In the genomic region with DNA sequence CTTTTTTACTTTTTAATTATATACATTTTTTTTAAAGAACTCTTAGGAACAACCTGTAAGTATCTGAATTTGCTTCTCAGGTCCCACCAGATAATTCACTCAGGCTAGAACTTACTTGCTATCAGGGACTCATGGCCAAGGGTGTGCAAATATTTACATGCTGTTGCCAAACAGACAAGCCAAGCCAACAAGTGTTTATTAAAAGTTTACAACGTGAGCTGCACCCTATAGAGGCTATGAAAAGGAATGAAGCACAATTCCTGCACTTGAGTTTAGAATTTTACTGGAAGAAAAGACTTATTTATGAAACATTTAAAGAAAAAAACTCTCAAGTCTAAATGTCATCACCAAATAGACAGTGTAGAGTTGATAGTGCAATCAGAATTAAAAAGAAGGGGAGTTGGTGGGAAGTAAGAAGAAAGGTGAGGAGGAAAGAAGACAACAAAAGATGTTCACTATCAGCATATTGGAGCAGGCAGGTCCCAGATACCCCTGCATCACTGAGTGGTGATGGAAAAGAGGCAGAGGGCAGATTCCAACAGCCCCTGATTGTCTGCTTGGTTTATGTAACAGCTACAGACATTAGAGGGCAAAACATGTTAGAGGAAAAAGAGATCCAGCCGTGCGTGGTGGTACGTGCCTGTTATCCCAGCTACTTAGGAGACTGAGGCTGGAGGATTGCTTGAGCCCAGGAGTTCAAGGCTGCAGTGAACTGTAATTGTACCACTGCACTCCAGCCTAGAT, we compare ENCODE assay signal across 1 cellular context.
TF ChIP-seq lines count a peak whose summit lies in the region.

No MANE protein-coding gene starts in this region.

TF ChIP-seq in HepG2, 621 proteins besides CTCF, POLR2A, EP300 and RAD21 (continued from another document):
- no peak for TF ChIP-seq ZBTB7B (CRISPR knock-in tag; IDR thresholded peaks at IDR 0.05)
- no peak for TF ChIP-seq NFKBIZ (CRISPR knock-in tag; IDR thresholded peaks at IDR 0.05)
- TF ChIP-seq AGO1 (IDR thresholded peaks at IDR 0.05; ENCODE audit: low read depth, low read length, poor library complexity, severe bottlenecking), result no peak
- no peak for TF ChIP-seq ZNF337 (CRISPR knock-in tag; IDR thresholded peaks at IDR 0.05; ENCODE audit: borderline replicate concordance, low read depth)
- TF ChIP-seq PLRG1 (conservative IDR thresholded peaks at IDR 0.05), result no peak
- TF ChIP-seq, protein P1, sequence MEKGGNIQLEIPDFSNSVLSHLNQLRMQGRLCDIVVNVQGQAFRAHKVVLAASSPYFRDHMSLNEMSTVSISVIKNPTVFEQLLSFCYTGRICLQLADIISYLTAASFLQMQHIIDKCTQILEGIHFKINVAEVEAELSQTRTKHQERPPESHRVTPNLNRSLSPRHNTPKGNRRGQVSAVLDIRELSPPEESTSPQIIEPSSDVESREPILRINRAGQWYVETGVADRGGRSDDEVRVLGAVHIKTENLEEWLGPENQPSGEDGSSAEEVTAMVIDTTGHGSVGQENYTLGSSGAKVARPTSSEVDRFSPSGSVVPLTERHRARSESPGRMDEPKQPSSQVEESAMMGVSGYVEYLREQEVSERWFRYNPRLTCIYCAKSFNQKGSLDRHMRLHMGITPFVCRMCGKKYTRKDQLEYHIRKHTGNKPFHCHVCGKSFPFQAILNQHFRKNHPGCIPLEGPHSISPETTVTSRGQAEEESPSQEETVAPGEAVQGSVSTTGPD (CRISPR knock-in tag; IDR thresholded peaks at IDR 0.05), result no peak
- TF ChIP-seq PAWR (CRISPR knock-in tag; IDR thresholded peaks at IDR 0.05; ENCODE audit: borderline replicate concordance), result no peak
- TF ChIP-seq ZNF329 (CRISPR knock-in tag; IDR thresholded peaks at IDR 0.05; ENCODE audit: low read depth), result no peak
- TF ChIP-seq ZFY (CRISPR knock-in tag; IDR thresholded peaks at IDR 0.05), result no peak
- TF ChIP-seq MIER3 (CRISPR knock-in tag; IDR thresholded peaks at IDR 0.05; ENCODE audit: borderline replicate concordance), result no peak
- TF ChIP-seq, protein P2, sequence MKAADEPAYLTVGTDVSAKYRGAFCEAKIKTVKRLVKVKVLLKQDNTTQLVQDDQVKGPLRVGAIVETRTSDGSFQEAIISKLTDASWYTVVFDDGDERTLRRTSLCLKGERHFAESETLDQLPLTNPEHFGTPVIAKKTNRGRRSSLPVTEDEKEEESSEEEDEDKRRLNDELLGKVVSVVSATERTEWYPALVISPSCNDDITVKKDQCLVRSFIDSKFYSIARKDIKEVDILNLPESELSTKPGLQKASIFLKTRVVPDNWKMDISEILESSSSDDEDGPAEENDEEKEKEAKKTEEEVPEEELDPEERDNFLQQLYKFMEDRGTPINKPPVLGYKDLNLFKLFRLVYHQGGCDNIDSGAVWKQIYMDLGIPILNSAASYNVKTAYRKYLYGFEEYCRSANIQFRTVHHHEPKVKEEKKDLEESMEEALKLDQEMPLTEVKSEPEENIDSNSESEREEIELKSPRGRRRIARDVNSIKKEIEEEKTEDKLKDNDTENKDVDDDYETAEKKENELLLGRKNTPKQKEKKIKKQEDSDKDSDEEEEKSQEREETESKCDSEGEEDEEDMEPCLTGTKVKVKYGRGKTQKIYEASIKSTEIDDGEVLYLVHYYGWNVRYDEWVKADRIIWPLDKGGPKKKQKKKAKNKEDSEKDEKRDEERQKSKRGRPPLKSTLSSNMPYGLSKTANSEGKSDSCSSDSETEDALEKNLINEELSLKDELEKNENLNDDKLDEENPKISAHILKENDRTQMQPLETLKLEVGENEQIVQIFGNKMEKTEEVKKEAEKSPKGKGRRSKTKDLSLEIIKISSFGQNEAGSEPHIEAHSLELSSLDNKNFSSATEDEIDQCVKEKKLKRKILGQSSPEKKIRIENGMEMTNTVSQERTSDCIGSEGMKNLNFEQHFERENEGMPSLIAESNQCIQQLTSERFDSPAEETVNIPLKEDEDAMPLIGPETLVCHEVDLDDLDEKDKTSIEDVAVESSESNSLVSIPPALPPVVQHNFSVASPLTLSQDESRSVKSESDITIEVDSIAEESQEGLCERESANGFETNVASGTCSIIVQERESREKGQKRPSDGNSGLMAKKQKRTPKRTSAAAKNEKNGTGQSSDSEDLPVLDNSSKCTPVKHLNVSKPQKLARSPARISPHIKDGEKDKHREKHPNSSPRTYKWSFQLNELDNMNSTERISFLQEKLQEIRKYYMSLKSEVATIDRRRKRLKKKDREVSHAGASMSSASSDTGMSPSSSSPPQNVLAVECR (CRISPR knock-in tag; IDR thresholded peaks at IDR 0.05; ENCODE audit: borderline replicate concordance), result no peak
- TF ChIP-seq, protein P3, sequence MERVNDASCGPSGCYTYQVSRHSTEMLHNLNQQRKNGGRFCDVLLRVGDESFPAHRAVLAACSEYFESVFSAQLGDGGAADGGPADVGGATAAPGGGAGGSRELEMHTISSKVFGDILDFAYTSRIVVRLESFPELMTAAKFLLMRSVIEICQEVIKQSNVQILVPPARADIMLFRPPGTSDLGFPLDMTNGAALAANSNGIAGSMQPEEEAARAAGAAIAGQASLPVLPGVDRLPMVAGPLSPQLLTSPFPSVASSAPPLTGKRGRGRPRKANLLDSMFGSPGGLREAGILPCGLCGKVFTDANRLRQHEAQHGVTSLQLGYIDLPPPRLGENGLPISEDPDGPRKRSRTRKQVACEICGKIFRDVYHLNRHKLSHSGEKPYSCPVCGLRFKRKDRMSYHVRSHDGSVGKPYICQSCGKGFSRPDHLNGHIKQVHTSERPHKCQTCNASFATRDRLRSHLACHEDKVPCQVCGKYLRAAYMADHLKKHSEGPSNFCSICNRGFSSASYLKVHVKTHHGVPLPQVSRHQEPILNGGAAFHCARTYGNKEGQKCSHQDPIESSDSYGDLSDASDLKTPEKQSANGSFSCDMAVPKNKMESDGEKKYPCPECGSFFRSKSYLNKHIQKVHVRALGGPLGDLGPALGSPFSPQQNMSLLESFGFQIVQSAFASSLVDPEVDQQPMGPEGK (CRISPR knock-in tag; IDR thresholded peaks at IDR 0.05), result no peak
- 0 out of 2 replicates have a peak, but pooled peaks have one; percentile 12 for TF ChIP-seq ZNF12 (CRISPR knock-in tag; IDR thresholded peaks at IDR 0.05)
- TF ChIP-seq, protein P4, sequence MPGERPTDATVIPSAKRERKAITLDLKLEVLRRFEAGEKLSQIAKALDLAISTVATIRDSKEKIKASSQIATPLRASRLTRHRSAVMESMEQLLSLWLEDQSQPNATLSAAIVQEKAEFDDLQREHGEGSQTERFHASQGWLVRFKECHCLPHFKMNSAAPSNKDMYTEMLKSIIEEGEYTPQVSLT (CRISPR knock-in tag; IDR thresholded peaks at IDR 0.05; ENCODE audit: borderline replicate concordance, low read depth), result no peak
- TF ChIP-seq U2AF1 (optimal IDR thresholded peaks at IDR 0.05; ENCODE audit: low read depth, low read length), result no peak
- TF ChIP-seq, protein P5, sequence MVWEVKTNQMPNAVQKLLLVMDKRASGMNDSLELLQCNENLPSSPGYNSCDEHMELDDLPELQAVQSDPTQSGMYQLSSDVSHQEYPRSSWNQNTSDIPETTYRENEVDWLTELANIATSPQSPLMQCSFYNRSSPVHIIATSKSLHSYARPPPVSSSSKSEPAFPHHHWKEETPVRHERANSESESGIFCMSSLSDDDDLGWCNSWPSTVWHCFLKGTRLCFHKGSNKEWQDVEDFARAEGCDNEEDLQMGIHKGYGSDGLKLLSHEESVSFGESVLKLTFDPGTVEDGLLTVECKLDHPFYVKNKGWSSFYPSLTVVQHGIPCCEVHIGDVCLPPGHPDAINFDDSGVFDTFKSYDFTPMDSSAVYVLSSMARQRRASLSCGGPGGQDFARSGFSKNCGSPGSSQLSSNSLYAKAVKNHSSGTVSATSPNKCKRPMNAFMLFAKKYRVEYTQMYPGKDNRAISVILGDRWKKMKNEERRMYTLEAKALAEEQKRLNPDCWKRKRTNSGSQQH (CRISPR knock-in tag; IDR thresholded peaks at IDR 0.05; ENCODE audit: low read depth), result no peak
- no peak for TF ChIP-seq SMAD1 (CRISPR knock-in tag; IDR thresholded peaks at IDR 0.05; ENCODE audit: borderline replicate concordance, low read depth)
- peak; percentile 31; the same call in 1 of the 2 replicates for TF ChIP-seq SALL1 (CRISPR knock-in tag; IDR thresholded peaks at IDR 0.05)
- TF ChIP-seq ZNF567 (CRISPR knock-in tag; IDR thresholded peaks at IDR 0.05; ENCODE audit: borderline replicate concordance), result no peak
- TF ChIP-seq BRCA1 (CRISPR knock-in tag; IDR thresholded peaks at IDR 0.05), result no peak
- 0 out of 2 replicates have a peak, but pooled peaks have one; percentile 36 for TF ChIP-seq THAP11 (CRISPR knock-in tag; IDR thresholded peaks at IDR 0.05)
- TF ChIP-seq ZNF33B (CRISPR knock-in tag; IDR thresholded peaks at IDR 0.05), result no peak
- no peak for TF ChIP-seq FOXA1 (IDR thresholded peaks at IDR 0.05)
- TF ChIP-seq FOXA1 (CRISPR knock-in tag; IDR thresholded peaks at IDR 0.05), result peak; percentile 66
- TF ChIP-seq, protein P6, sequence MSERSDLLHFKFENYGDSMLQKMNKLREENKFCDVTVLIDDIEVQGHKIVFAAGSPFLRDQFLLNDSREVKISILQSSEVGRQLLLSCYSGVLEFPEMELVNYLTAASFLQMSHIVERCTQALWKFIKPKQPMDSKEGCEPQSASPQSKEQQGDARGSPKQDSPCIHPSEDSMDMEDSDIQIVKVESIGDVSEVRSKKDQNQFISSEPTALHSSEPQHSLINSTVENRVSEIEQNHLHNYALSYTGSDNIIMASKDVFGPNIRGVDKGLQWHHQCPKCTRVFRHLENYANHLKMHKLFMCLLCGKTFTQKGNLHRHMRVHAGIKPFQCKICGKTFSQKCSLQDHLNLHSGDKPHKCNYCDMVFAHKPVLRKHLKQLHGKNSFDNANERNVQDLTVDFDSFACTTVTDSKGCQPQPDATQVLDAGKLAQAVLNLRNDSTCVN (CRISPR knock-in tag; IDR thresholded peaks at IDR 0.05; ENCODE audit: borderline replicate concordance), result no peak
- TF ChIP-seq KMT2B (CRISPR knock-in tag; IDR thresholded peaks at IDR 0.05), result no peak
- TF ChIP-seq, protein P7, sequence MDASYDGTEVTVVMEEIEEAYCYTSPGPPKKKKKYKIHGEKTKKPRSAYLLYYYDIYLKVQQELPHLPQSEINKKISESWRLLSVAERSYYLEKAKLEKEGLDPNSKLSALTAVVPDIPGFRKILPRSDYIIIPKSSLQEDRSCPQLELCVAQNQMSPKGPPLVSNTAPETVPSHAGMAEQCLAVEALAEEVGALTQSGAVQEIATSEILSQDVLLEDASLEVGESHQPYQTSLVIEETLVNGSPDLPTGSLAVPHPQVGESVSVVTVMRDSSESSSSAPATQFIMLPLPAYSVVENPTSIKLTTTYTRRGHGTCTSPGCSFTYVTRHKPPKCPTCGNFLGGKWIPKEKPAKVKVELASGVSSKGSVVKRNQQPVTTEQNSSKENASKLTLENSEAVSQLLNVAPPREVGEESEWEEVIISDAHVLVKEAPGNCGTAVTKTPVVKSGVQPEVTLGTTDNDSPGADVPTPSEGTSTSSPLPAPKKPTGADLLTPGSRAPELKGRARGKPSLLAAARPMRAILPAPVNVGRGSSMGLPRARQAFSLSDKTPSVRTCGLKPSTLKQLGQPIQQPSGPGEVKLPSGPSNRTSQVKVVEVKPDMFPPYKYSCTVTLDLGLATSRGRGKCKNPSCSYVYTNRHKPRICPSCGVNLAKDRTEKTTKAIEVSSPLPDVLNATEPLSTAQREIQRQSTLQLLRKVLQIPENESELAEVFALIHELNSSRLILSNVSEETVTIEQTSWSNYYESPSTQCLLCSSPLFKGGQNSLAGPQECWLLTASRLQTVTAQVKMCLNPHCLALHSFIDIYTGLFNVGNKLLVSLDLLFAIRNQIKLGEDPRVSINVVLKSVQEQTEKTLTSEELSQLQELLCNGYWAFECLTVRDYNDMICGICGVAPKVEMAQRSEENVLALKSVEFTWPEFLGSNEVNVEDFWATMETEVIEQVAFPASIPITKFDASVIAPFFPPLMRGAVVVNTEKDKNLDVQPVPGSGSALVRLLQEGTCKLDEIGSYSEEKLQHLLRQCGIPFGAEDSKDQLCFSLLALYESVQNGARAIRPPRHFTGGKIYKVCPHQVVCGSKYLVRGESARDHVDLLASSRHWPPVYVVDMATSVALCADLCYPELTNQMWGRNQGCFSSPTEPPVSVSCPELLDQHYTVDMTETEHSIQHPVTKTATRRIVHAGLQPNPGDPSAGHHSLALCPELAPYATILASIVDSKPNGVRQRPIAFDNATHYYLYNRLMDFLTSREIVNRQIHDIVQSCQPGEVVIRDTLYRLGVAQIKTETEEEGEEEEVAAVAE (CRISPR knock-in tag; IDR thresholded peaks at IDR 0.05; ENCODE audit: borderline replicate concordance), result no peak
- TF ChIP-seq, protein P8, sequence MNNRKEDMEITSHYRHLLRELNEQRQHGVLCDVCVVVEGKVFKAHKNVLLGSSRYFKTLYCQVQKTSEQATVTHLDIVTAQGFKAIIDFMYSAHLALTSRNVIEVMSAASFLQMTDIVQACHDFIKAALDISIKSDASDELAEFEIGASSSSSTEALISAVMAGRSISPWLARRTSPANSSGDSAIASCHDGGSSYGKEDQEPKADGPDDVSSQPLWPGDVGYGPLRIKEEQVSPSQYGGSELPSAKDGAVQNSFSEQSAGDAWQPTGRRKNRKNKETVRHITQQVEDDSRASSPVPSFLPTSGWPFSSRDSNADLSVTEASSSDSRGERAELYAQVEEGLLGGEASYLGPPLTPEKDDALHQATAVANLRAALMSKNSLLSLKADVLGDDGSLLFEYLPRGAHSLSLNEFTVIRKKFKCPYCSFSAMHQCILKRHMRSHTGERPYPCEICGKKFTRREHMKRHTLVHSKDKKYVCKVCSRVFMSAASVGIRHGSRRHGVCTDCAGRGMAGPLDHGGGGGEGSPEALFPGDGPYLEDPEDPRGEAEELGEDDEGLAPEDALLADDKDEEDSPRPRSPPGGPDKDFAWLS (CRISPR knock-in tag; IDR thresholded peaks at IDR 0.05; ENCODE audit: borderline replicate concordance), result no peak
- TF ChIP-seq GATAD2A (CRISPR knock-in tag; IDR thresholded peaks at IDR 0.05), result peak; percentile 78
- TF ChIP-seq ZNF709 (CRISPR knock-in tag; IDR thresholded peaks at IDR 0.05), result no peak
- TF ChIP-seq ZKSCAN1 (IDR thresholded peaks at IDR 0.05; ENCODE audit: low read length), result no peak
- no peak for TF ChIP-seq ZNF343 (CRISPR knock-in tag; IDR thresholded peaks at IDR 0.05)
